In genomic region chr1:99397029-99397428, GRCh38 we compare ENCODE assay signal across 18 cellular contexts.
DNase-seq lines count a peak whose midpoint lies in the region; ATAC-seq and TF ChIP-seq lines count a peak whose summit lies in the region.
"Had no signal": no experiment of that assay in that cellular context is flagged by ENCODE, and none has a peak within 500 bp of the region (broad histone marks: within the 10 kb centered on the region; RNA-seq: fewer than 3 reads in every experiment).

No MANE protein-coding gene starts in this region.

- no peaks in the 10 kb centered on the region for H3K36me3 Mint-ChIP-seq in activated T-cell treated with anti-CD3 and anti-CD28 coated beads, Interleukin-2, amount 50 U/mL, for 4 hours (ENCODE audit: insufficient read depth)
- H3K36me3 Mint-ChIP-seq: CD4-positive, CD25-positive, alpha-beta regulatory T cell had no signal

- dilution Hi-C loops in IMR-90 (cut with HindIII; ENCODE audit: low sequenced_read_pairs, unreplicated experiment) = no loop called here

- H3K27ac ChIP-seq in IMR-90 (ENCODE audit: insufficient read depth, low read length) = no peak overlapping the region

- H2AK9ac ChIP-seq in IMR-90 (replicated peaks; ENCODE audit: low read depth, low read length, poor library complexity) = no peak overlapping the region

- H3K4me3 ChIP-seq in IMR-90 (ENCODE audit: insufficient read depth, low read depth, low read length) = no peak overlapping the region
- no peak overlapping the region for H3K4me3 ChIP-seq in retinal pigment epithelial cell (ENCODE audit: low read length)

- H2AFZ ChIP-seq in IMR-90 (replicated peaks; ENCODE audit: low read length, poor library complexity) = no peak overlapping the region

- H3K9me3 ChIP-seq in IMR-90 (ENCODE audit: control insufficient read depth, insufficient read depth, low read length) = no peaks in the 10 kb centered on the region

- no peak for TF ChIP-seq RAD21 in IMR-90 (IDR thresholded peaks at IDR 0.05; ENCODE audit: low read length)

- no peak overlapping the region for H3K4me3 Mint-ChIP-seq in activated T-cell treated with anti-CD3 and anti-CD28 coated beads, Interleukin-2, amount 50 U/mL, for 4 hours
- H3K4me3 Mint-ChIP-seq: CD4-positive, CD25-positive, alpha-beta regulatory T cell; HFFc6 had no signal

- H3K23ac ChIP-seq in IMR-90 (ENCODE audit: low read depth, low read length) = no peak overlapping the region

- POLR2A ChIA-PET in IMR-90 (lab: Charles Lee; ENCODE audit: unreplicated experiment) = no interaction called here

- no peak overlapping the region for H2AK5ac ChIP-seq in IMR-90 (ENCODE audit: low read depth, low read length)

- no peak for TF ChIP-seq POLR2A in IMR-90 (IDR thresholded peaks at IDR 0.05; ENCODE audit: low read depth, low read length)

- H3K56ac ChIP-seq in IMR-90 (ENCODE audit: extremely low read depth, insufficient read depth, low read length) = no peak overlapping the region

- H3K79me1 ChIP-seq in IMR-90 (ENCODE audit: low read depth in 1 of 2, low read length in 2 of 2) = no peaks in the 10 kb centered on the region

- H4K5ac ChIP-seq in IMR-90 (ENCODE audit: low read depth, low read length) = no peak overlapping the region

- H3K36me3 ChIP-seq in IMR-90 (ENCODE audit: control insufficient read depth, insufficient read depth, low read length) = no peaks in the 10 kb centered on the region

- no peak overlapping the region for H2BK5ac ChIP-seq in IMR-90 (ENCODE audit: low read depth, low read length, poor library complexity, severe bottlenecking)

- H4K8ac ChIP-seq in IMR-90 (ENCODE audit: low read depth in 2 of 2, low read length in 2 of 2) = no peak overlapping the region

- no peak overlapping the region for H2BK20ac ChIP-seq in IMR-90 (ENCODE audit: low read depth, low read length)

- H3K9me3 Mint-ChIP-seq in activated T-cell treated with anti-CD3 and anti-CD28 coated beads, Interleukin-2, amount 50 U/mL, for 4 hours = no peaks in the 10 kb centered on the region
- H3K9me3 Mint-ChIP-seq: HFFc6 had no signal

- H2BK120ac ChIP-seq in IMR-90 (ENCODE audit: low read depth, low read length) = no peak overlapping the region

- H3K4me2 ChIP-seq in IMR-90 (ENCODE audit: low read depth, low read length) = no peak overlapping the region

- no CpG with 5 or more reads among the region's 2 CpGs for WGBS in IMR-90 (ENCODE audit: extremely low coverage in 2 of 2, insufficient read length in 1 of 2), 2 experiments

- H4K91ac ChIP-seq in IMR-90 (ENCODE audit: insufficient read depth, low read depth, low read length) = no peak overlapping the region

- H3K27me3 Mint-ChIP-seq in activated T-cell treated with anti-CD3 and anti-CD28 coated beads, Interleukin-2, amount 50 U/mL, for 4 hours (ENCODE audit: low read depth) = no peaks in the 10 kb centered on the region
- H3K27me3 Mint-ChIP-seq: CD4-positive, CD25-positive, alpha-beta regulatory T cell had no signal

- H4K20me1 ChIP-seq in IMR-90 (ENCODE audit: insufficient read depth, low read length) = no peaks in the 10 kb centered on the region

- DNase-seq in IMR-90 (peak; percentile 2), dedifferentiated amniotic fluid mesenchymal stem cell (ENCODE audit: extremely low spot score) (peak; percentile 35), left kidney (ENCODE audit: low read depth, low spot score) (peak; percentile 17), retinal pigment epithelial cell (ENCODE audit: low read depth) (peak; percentile 18)
- no peak for DNase-seq in activated T-cell treated with anti-CD3 and anti-CD28 coated beads, Interleukin-2, amount 50 U/mL, for 4 hours
- DNase-seq: Calu3; CD4-positive, CD25-positive, alpha-beta regulatory T cell; DMS79; GDM1; HFFc6; Karpas-422; MM.1S; NCI-H187 treated with DMSO at 0.1 percent for 48 hours; NCI-H446 treated with DMSO at 0.1 percent for 48 hours; NCI-H774 had no signal

- in situ Hi-C loops in IMR-90 (cut with MboI; ENCODE audit: low sequenced_read_pairs) = no loop called here

- no peaks in the 10 kb centered on the region for H3K4me1 Mint-ChIP-seq in activated T-cell treated with anti-CD3 and anti-CD28 coated beads, Interleukin-2, amount 50 U/mL, for 4 hours (ENCODE audit: low read depth)
- H3K4me1 Mint-ChIP-seq: CD4-positive, CD25-positive, alpha-beta regulatory T cell had no signal

- no peaks in the 10 kb centered on the region for H3K4me1 ChIP-seq in IMR-90 (ENCODE audit: control insufficient read depth, insufficient read depth, low read length)

- no peaks in the 10 kb centered on the region for H3K9me1 ChIP-seq in IMR-90 (ENCODE audit: insufficient read depth, low read length)

- BruUV-seq in IMR-90 (replicated peaks; lab: Mats Ljungman, UMichigan) = no TSS peak

- H3K14ac ChIP-seq in IMR-90 (replicated peaks; ENCODE audit: low read depth, low read length) = no peak overlapping the region

- H2BK15ac ChIP-seq in IMR-90 (ENCODE audit: low read depth, low read length) = no peak overlapping the region

- peaks cover 5% of the 10 kb centered on the region; the same call in 1 of the 2 replicates for H3K27me3 ChIP-seq in IMR-90 (ENCODE audit: control insufficient read depth, insufficient read depth, low read length)

- H3K9ac ChIP-seq in IMR-90 (ENCODE audit: low read depth, low read length) = no peak overlapping the region

- intact Hi-C loops in IMR-90 (cut with micrococcal nuclease) = no loop called here

- H3K4ac ChIP-seq in IMR-90 (ENCODE audit: low read depth, low read length) = no peak overlapping the region

- CTCF ChIA-PET in IMR-90 (lab: Yijun Ruan, JAX) = no interaction called here

- H3K18ac ChIP-seq in IMR-90 (ENCODE audit: low read depth, low read length) = no peak overlapping the region

- no peak for TF ChIP-seq CTCF in IMR-90 (conservative IDR thresholded peaks at IDR 0.05; ENCODE audit: low read depth, low read length)
- TF ChIP-seq CTCF in retinal pigment epithelial cell (conservative IDR thresholded peaks at IDR 0.05; ENCODE audit: low read depth, low read length) = no peak

- ATAC-seq in IMR-90 (ENCODE audit: low read depth) = no peak
- ATAC-seq in GM21381 (IDR thresholded peaks at IDR 0.05; ENCODE audit: unreplicated experiment) = no peak
- no peak for ATAC-seq in HG02610 (IDR thresholded peaks at IDR 0.05; ENCODE audit: unreplicated experiment)
- ATAC-seq in activated T-cell treated with anti-CD3 and anti-CD28 coated beads, Interleukin-2, amount 50 U/mL, for 4 hours = no peak
- ATAC-seq: HepG2 had no signal

TF ChIP-seq in IMR-90, 13 proteins besides CTCF, POLR2A, EP300 and RAD21:
- no peak for TF ChIP-seq FOS (IDR thresholded peaks at IDR 0.05; ENCODE audit: low read depth, low read length)
- no peak for TF ChIP-seq SMC3 (IDR thresholded peaks at IDR 0.05; ENCODE audit: low read depth, low read length)
- no peak for TF ChIP-seq USF2 (IDR thresholded peaks at IDR 0.05; ENCODE audit: low read depth, low read length)
- no peak for TF ChIP-seq MXI1 (IDR thresholded peaks at IDR 0.05; ENCODE audit: borderline replicate concordance, low read depth, low read length)
- no peak for TF ChIP-seq BHLHE40 (IDR thresholded peaks at IDR 0.05; ENCODE audit: low read depth, low read length)
- TF ChIP-seq MAFK (IDR thresholded peaks at IDR 0.05; ENCODE audit: low read depth, low read length) = no peak
